ENCODE assay signal across 9 cellular contexts in the genomic region with DNA sequence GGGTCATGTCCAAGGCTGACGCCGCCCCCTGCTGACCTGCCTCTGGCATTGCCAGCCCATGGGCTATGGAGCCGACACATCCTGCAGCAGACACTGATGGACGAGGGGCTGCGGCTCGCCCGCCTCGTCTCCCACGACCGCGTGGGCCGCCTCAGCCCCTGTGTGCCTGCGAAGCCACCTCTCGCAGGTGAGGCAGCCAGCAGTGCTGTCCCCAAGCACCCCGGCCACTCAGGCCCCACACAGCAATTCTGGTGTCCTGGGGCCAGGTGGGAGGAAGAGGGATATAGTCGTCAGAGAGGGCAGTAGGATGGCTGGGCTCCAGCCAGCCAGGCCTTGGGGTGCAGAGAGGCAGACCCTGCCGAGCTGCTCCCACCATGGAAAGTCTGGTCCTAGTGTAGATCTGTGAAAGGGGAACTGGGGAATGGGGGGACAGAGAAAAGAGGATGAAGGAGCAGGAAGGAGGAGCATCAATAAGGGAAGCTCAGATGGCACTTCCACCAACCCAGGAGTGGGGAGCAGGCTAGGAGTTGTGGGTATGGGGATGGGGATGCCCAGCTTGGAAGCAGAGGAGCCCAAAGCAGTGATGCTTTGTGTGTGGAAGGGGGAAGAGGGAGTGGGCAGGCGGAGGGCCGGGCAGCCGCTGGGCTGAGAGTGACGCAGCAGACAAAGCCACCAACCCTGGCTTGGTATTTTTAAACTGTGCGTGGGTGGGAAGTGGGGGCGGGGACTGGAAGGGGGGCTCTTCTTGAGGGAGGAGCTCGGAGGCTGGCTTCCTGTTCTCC. TPM values are rescaled to one million over a fixed set of nuclear protein-coding genes. Genes with fewer than 3 reads are reported as not detected.
DNase-seq lines count a peak whose midpoint lies in the region; TF ChIP-seq lines count a peak whose summit lies in the region.
"Had no signal": no experiment of that assay in that cellular context is flagged by ENCODE, and none has a peak within 500 bp of the region (broad histone marks: within the 10 kb centered on the region; RNA-seq: fewer than 3 reads in every experiment).

No MANE protein-coding gene starts in this region.

- peak; percentile 67 for TF ChIP-seq CTCF in BJ (IDR thresholded peaks at IDR 0.05; ENCODE audit: insufficient read depth, low read depth, low read length)

- POLR2A ChIA-PET in BJ (lab: Charles Lee), result interaction anchor here (0.5 to 1.1 kb wide), 3 partner anchors 11 to 18 kb away, joined by 3 to 5 read pairs (median 3); a partner anchor contains a TSS

- H3K9ac ChIP-seq in SK-N-MC (ENCODE audit: insufficient read length) (no peak overlapping the region), skeletal muscle tissue (ENCODE audit: low read depth in 1 of 3, low read length in 3 of 3) (peak overlapping the region in 1 of 3 donors; percentile 54)

- H3K27ac ChIP-seq in SK-N-MC (peak overlapping the region; percentile 48; the same call in 1 of the 2 replicates), angular gyrus (ENCODE audit: low read depth, low read length) (peak overlapping the region; percentile 90), skeletal muscle tissue (ENCODE audit: low read depth, low read length) (peak overlapping the region; percentile 52)

- H3K27me3 ChIP-seq in BJ (ENCODE audit: control insufficient read depth, insufficient read depth, low read length) (no peaks in the 10 kb centered on the region), skeletal muscle tissue (ENCODE audit: control insufficient read depth in 3 of 3, insufficient read depth in 3 of 3, low read length in 3 of 3) (no peaks in the 10 kb centered on the region)

- peaks cover 50% of the 10 kb centered on the region for H3K36me3 ChIP-seq in BJ (ENCODE audit: control insufficient read depth, insufficient read depth, low read length)
- H3K36me3 ChIP-seq in SK-N-MC (ENCODE audit: insufficient read depth, low read length), result peaks cover 48% of the 10 kb centered on the region
- peaks cover 20 to 49% (median 38%) of the 10 kb centered on the region in 3 donors for H3K36me3 ChIP-seq in skeletal muscle tissue (ENCODE audit: control insufficient read depth in 3 of 3, insufficient read depth in 3 of 3, low read length in 3 of 3)

- H3K4me3 ChIP-seq in BJ (ENCODE audit: low read depth, low read length) (no peak overlapping the region), SK-N-MC (no peak overlapping the region), skeletal muscle tissue (ENCODE audit: low read length in 3 of 3) (peak overlapping the region in 1 of 3 donors; percentile 13)

- DNase-seq in BJ (ENCODE audit: low read depth) (no peak), H4 (ENCODE audit: low spot score) (peak; percentile 22), SK-N-MC (ENCODE audit: low read depth, low spot score) (no peak), hepatic stellate cell (ENCODE audit: low spot score) (peak; percentile 97), NCI-H187 (lab: John Stamatoyannopoulos, UW) (no peak), SKM-1 (lab: John Stamatoyannopoulos, UW; ENCODE audit: unreplicated experiment) (no peak)

- no peaks in the 10 kb centered on the region for H3K9me3 ChIP-seq in SK-N-MC (ENCODE audit: low read depth, low read length)
- no peaks in the 10 kb centered on the region for H3K9me3 ChIP-seq in skeletal muscle tissue (ENCODE audit: control insufficient read depth in 3 of 3, low read length in 3 of 3)

- CTCF ChIA-PET in BJ (lab: Yijun Ruan, JAX), result interaction anchor here (0.8 to 15.6 kb wide), 13 partner anchors 14 to 331 kb away, joined by 3 to 190 read pairs (median 5); a partner anchor contains a TSS

- H3K4me1 ChIP-seq in skeletal muscle tissue (ENCODE audit: control insufficient read depth in 3 of 3, insufficient read depth in 3 of 3, low read length in 3 of 3), result peaks cover 28 to 42% (median 35%) of the 10 kb centered on the region in 3 donors

RNA-seq across cellular contexts. Expression of a gene that starts 4.7 kb away (rescaled TPM):
- 41.7 and 50.2 TPM in 2 replicates for polyA plus RNA-seq in BJ (2011; rRNA removed)
- 40.1 and 65.0 TPM in 2 replicates for polyA minus RNA-seq in BJ (2011; rRNA and poly(A)+ RNA removed)
- 16.5 and 20.2 TPM in 2 replicates for total RNA-seq in H4 (2014; rRNA removed; shearing (Covaris generic))
- 38.1 TPM for total RNA-seq in skeletal muscle tissue

RNA-seq across cellular contexts. Expression of a gene that starts 15.0 kb away (rescaled TPM):
- polyA plus RNA-seq in BJ (2011; rRNA removed), result 6.7 and 12.0 TPM in 2 replicates
- polyA minus RNA-seq in BJ (2011; rRNA and poly(A)+ RNA removed), result 5.0 and 6.5 TPM in 2 replicates
- 10.5 and 18.0 TPM in 2 replicates for total RNA-seq in H4 (2014; rRNA removed; shearing (Covaris generic))
- 11.0 TPM for total RNA-seq in skeletal muscle tissue

RNA-seq across cellular contexts. Expression of a gene that starts 17.6 kb away (rescaled TPM):
- polyA plus RNA-seq in BJ (2011; rRNA removed), result 110 and 177 TPM in 2 replicates
- 71.4 and 108 TPM in 2 replicates for polyA minus RNA-seq in BJ (2011; rRNA and poly(A)+ RNA removed)
- total RNA-seq in H4 (2014; rRNA removed; shearing (Covaris generic)), result 9.3 and 17.9 TPM in 2 replicates
- total RNA-seq in skeletal muscle tissue, result 31.8 TPM
- total RNA-seq: M059J had no signal

RNA-seq across cellular contexts. Expression of a gene that starts 34.7 kb away (rescaled TPM):
- polyA plus RNA-seq in BJ (2011; rRNA removed), result 58.5 and 117 TPM in 2 replicates
- 200 and 323 TPM in 2 replicates for polyA minus RNA-seq in BJ (2011; rRNA and poly(A)+ RNA removed)
- total RNA-seq in H4 (2014; rRNA removed; shearing (Covaris generic)), result 5.8 and 6.5 TPM in 2 replicates
- 118 TPM for total RNA-seq in skeletal muscle tissue

RNA-seq across cellular contexts. Expression of a gene that starts 43.7 kb away (rescaled TPM):
- 0.02 and 0.15 TPM in 2 replicates for polyA plus RNA-seq in BJ (2011; rRNA removed)
- 0.21 TPM in 1 of 2 replicates, not detected in the other for polyA minus RNA-seq in BJ (2011; rRNA and poly(A)+ RNA removed)
- total RNA-seq in H4 (2014; rRNA removed; shearing (Covaris generic)), result not detected in 2 replicates
- total RNA-seq in skeletal muscle tissue, result not detected
- total RNA-seq: M059J had no signal

Comparison
In these comparisons a context has a peak if more than half of its experiments do, and no peak if none do; other contexts are left out.
1. DNase-seq: peak in H4 (single experiment) and hepatic stellate cell (single experiment); none in BJ (single experiment), SK-N-MC (single experiment), NCI-H187 (0 of 2) and SKM-1 (single experiment).
2. Peak in every context shown above with its lines, with median percentiles within 50 percentile points of each other: H3K27ac ChIP-seq.